In the genomic region with DNA sequence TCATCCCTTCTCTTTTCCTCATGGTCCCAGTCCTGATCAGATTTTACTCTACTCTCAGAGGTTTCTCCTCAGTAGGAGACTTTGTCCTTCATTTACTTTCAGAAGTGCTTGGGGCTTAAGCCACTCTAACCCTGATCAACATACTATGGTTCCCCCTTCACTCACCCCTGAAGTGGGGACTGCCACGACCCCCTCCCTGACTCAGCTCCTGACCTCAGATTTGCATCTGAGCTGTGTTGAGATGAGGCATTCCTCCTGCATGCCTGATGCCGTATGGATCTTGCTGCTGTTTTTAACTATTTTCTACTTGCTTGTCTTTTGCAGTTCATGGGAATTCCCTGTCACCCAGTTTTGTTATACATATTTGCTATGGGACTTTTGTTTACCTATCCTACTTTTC, we compare ENCODE assay signal across 15 cellular contexts.
DNase-seq lines count a peak whose midpoint lies in the region; ATAC-seq, FAIRE-seq and TF ChIP-seq lines count a peak whose summit lies in the region.
"Had no signal": no experiment of that assay in that cellular context is flagged by ENCODE, and none has a peak within 500 bp of the region (broad histone marks: within the 10 kb centered on the region; RNA-seq: fewer than 3 reads in every experiment).

No MANE protein-coding gene starts in this region.

- no peak overlapping the region for H3K9ac ChIP-seq in H9 (ENCODE audit: extremely low read depth, insufficient read length, low read length)
- H3K9ac ChIP-seq in astrocyte (ENCODE audit: low read length): no peak overlapping the region
- no peak overlapping the region for H3K9ac ChIP-seq in neural progenitor cell
- H3K9ac ChIP-seq in smooth muscle cell (ENCODE audit: low read depth): no peak overlapping the region
- H3K9ac ChIP-seq: BLaER1 treated with 17β-estradiol and CSF1 and Interleukin-3, amounts not matched to agents 10 nM and 100 nM had no signal

- no peak overlapping the region for H4K8ac ChIP-seq in H9 (replicated peaks; ENCODE audit: insufficient read length, low read depth, low read length)

- H2AFZ ChIP-seq in H9 (ENCODE audit: low read length): peak overlapping the region; percentile 56
- H2AFZ ChIP-seq in astrocyte (ENCODE audit: low read depth, low read length): no peak overlapping the region
- H2AFZ ChIP-seq in neural progenitor cell (replicated peaks): peak overlapping the region; percentile 65
- no peak overlapping the region for H2AFZ ChIP-seq in smooth muscle cell (ENCODE audit: low read depth)

- H3K79me2 ChIP-seq in H9 (ENCODE audit: insufficient read depth, low read length) (no peaks in the 10 kb centered on the region), astrocyte (ENCODE audit: insufficient read depth, low read length) (no peaks in the 10 kb centered on the region), neural progenitor cell (ENCODE audit: low read depth) (no peaks in the 10 kb centered on the region), smooth muscle cell (ENCODE audit: low read depth) (no peaks in the 10 kb centered on the region)

- H3K4me3 ChIP-seq in astrocyte (ENCODE audit: insufficient read depth, low read depth, low read length) (no peak overlapping the region), neural progenitor cell (no peak overlapping the region), heart left ventricle (no peak overlapping the region), smooth muscle cell (no peak overlapping the region)
- H3K4me3 ChIP-seq: BLaER1 treated with 17β-estradiol and CSF1 and Interleukin-3, amounts not matched to agents 10 nM and 100 nM; GM12878 had no signal

- no peaks in the 10 kb centered on the region for H3K27me3 Mint-ChIP-seq in H9 (ENCODE audit: low read depth)
- H3K27me3 Mint-ChIP-seq in astrocyte (ENCODE audit: low read depth, unreplicated experiment): no peaks in the 10 kb centered on the region
- H3K27me3 Mint-ChIP-seq in neural progenitor cell (ENCODE audit: insufficient read depth, low read depth): no peaks in the 10 kb centered on the region
- H3K27me3 Mint-ChIP-seq: CD4-positive, CD25-positive, alpha-beta regulatory T cell had no signal

- no peak overlapping the region for H3T11ph ChIP-seq in H9 (ENCODE audit: low read length)

- H4K20me1 ChIP-seq in H9 (ENCODE audit: control insufficient read depth, insufficient read depth, insufficient read length) (no peaks in the 10 kb centered on the region), astrocyte (ENCODE audit: insufficient read depth, low read length) (no peaks in the 10 kb centered on the region), neural progenitor cell (ENCODE audit: low read depth) (no peaks in the 10 kb centered on the region), smooth muscle cell (ENCODE audit: low read depth) (no peaks in the 10 kb centered on the region)
- H4K20me1 ChIP-seq: BLaER1 treated with 17β-estradiol and CSF1 and Interleukin-3, amounts not matched to agents 10 nM and 100 nM had no signal

- no peaks in the 10 kb centered on the region for H3K23me2 ChIP-seq in H9 (ENCODE audit: insufficient read length, low read depth, low read length, poor library complexity, severe bottlenecking)

- H3K27ac Mint-ChIP-seq in H9 (peak overlapping the region in 1 of 3 experiments; percentile 0; a peak in 1 of 7 replicates), astrocyte (ENCODE audit: unreplicated experiment) (peak overlapping the region; percentile 50), neural progenitor cell (no peak overlapping the region)
- H3K27ac Mint-ChIP-seq: CD4-positive, CD25-positive, alpha-beta regulatory T cell had no signal

- H3K18ac ChIP-seq in H9 (ENCODE audit: insufficient read length, low read depth, low read length): no peak overlapping the region

- H4K5ac ChIP-seq in H9 (ENCODE audit: insufficient read length, low read depth, low read length): no peak overlapping the region

- intact Hi-C loops in heart left ventricle (cut with DNase I): no loop called here

- no peak for TF ChIP-seq CTCF in H9 (conservative IDR thresholded peaks at IDR 0.05)
- TF ChIP-seq CTCF in astrocyte (IDR thresholded peaks at IDR 0.05; ENCODE audit: insufficient read depth, low read depth, low read length): no peak
- TF ChIP-seq CTCF in neural progenitor cell (IDR thresholded peaks at IDR 0.05): no peak
- no peak for TF ChIP-seq CTCF in heart left ventricle (IDR thresholded peaks at IDR 0.05)
- no peak for TF ChIP-seq CTCF in smooth muscle cell (IDR thresholded peaks at IDR 0.05; ENCODE audit: borderline replicate concordance, insufficient read depth, poor library complexity, severe bottlenecking)

- H3K36me3 ChIP-seq in astrocyte (ENCODE audit: insufficient read depth, low read length) (no peaks in the 10 kb centered on the region), neural progenitor cell (no peaks in the 10 kb centered on the region), heart left ventricle (no peaks in the 10 kb centered on the region), smooth muscle cell (ENCODE audit: low read depth) (no peaks in the 10 kb centered on the region)
- H3K36me3 ChIP-seq: BLaER1 treated with 17β-estradiol and CSF1 and Interleukin-3, amounts not matched to agents 10 nM and 100 nM had no signal

- H3F3A ChIP-seq in neural progenitor cell (ENCODE audit: low read depth): no peaks in the 10 kb centered on the region
- no peaks in the 10 kb centered on the region for H3F3A ChIP-seq in smooth muscle cell (ENCODE audit: low read depth)

- H3K27me3 ChIP-seq in H9 (ENCODE audit: insufficient read depth, low read length) (no peaks in the 10 kb centered on the region), astrocyte (ENCODE audit: insufficient read depth, low read length) (no peaks in the 10 kb centered on the region), neural progenitor cell (no peaks in the 10 kb centered on the region), heart left ventricle (no peaks in the 10 kb centered on the region), smooth muscle cell (ENCODE audit: low read depth) (no peaks in the 10 kb centered on the region)
- H3K27me3 ChIP-seq: BLaER1 treated with 17β-estradiol and CSF1 and Interleukin-3, amounts not matched to agents 10 nM and 100 nM had no signal

- no peaks in the 10 kb centered on the region for H3K9me3 Mint-ChIP-seq in H9
- peaks cover 3% of the 10 kb centered on the region for H3K9me3 Mint-ChIP-seq in astrocyte (ENCODE audit: unreplicated experiment)
- H3K9me3 Mint-ChIP-seq in neural progenitor cell: peaks cover 7% of the 10 kb centered on the region

- H3K9me3 ChIP-seq in H9 (ENCODE audit: control insufficient read depth, low read depth, low read length) (no peaks in the 10 kb centered on the region), astrocyte (ENCODE audit: insufficient read depth, low read depth, low read length) (no peaks in the 10 kb centered on the region), neural progenitor cell (ENCODE audit: low read depth) (no peaks in the 10 kb centered on the region), heart left ventricle (no peaks in the 10 kb centered on the region), smooth muscle cell (replicated peaks; ENCODE audit: low read depth) (no peaks in the 10 kb centered on the region)
- H3K9me3 ChIP-seq: BLaER1 treated with 17β-estradiol and CSF1 and Interleukin-3, amounts not matched to agents 10 nM and 100 nM had no signal

- no peak overlapping the region for H2BK15ac ChIP-seq in H9 (ENCODE audit: low read depth, low read length)

- no peak for FAIRE-seq in astrocyte (lab: Jason Lieb, UNC)
- FAIRE-seq: GM12878, GM18507 had no signal

- ATAC-seq in heart left ventricle: no peak
- ATAC-seq: GM12878, HCT116 had no signal

- no peak overlapping the region for H2AK5ac ChIP-seq in H9 (ENCODE audit: insufficient read length, low read length)

- H3K4ac ChIP-seq in H9 (ENCODE audit: low read depth, low read length): no peak overlapping the region

- no peak overlapping the region for H2BK5ac ChIP-seq in H9 (ENCODE audit: insufficient read length, low read length)

- no peak overlapping the region for H2BK20ac ChIP-seq in H9 (ENCODE audit: low read depth, low read length, poor library complexity, severe bottlenecking)

- no peak overlapping the region for H2BK120ac ChIP-seq in H9 (ENCODE audit: low read depth, low read length, poor library complexity, severe bottlenecking)

- no peaks in the 10 kb centered on the region for H3K36me3 Mint-ChIP-seq in H9 (ENCODE audit: insufficient read depth in 1 of 3, low read depth in 3 of 3)
- H3K36me3 Mint-ChIP-seq in astrocyte (ENCODE audit: low read depth, unreplicated experiment): no peaks in the 10 kb centered on the region
- peaks cover 3% of the 10 kb centered on the region for H3K36me3 Mint-ChIP-seq in neural progenitor cell
- H3K36me3 Mint-ChIP-seq: CD4-positive, CD25-positive, alpha-beta regulatory T cell had no signal

- H3K56ac ChIP-seq in H9 (ENCODE audit: insufficient read length, low read depth, low read length): no peak overlapping the region

- H3K4me3 Mint-ChIP-seq in H9: no peak overlapping the region
- H3K4me3 Mint-ChIP-seq in astrocyte (ENCODE audit: unreplicated experiment): no peak overlapping the region
- H3K4me3 Mint-ChIP-seq in neural progenitor cell: no peak overlapping the region
- H3K4me3 Mint-ChIP-seq: CD4-positive, CD25-positive, alpha-beta regulatory T cell had no signal

- H4K91ac ChIP-seq in H9 (ENCODE audit: insufficient read length, low read depth, low read length): no peak overlapping the region

- no peak overlapping the region for H3K4me2 ChIP-seq in H9 (ENCODE audit: insufficient read depth, insufficient read length, low read length)
- no peak overlapping the region for H3K4me2 ChIP-seq in astrocyte (ENCODE audit: low read length)
- no peak overlapping the region for H3K4me2 ChIP-seq in neural progenitor cell
- H3K4me2 ChIP-seq in smooth muscle cell: no peak overlapping the region
- H3K4me2 ChIP-seq: BLaER1 treated with 17β-estradiol and CSF1 and Interleukin-3, amounts not matched to agents 10 nM and 100 nM had no signal

- H2BK12ac ChIP-seq in H9 (ENCODE audit: insufficient read length, low read depth, low read length): no peak overlapping the region

- TF ChIP-seq POLR2A in heart left ventricle (IDR thresholded peaks at IDR 0.05): no peak

- H3K14ac ChIP-seq in H9 (ENCODE audit: insufficient read depth, low read length): no peak overlapping the region

- H3K79me1 ChIP-seq in H9 (ENCODE audit: insufficient read depth, low read depth, low read length, poor library complexity, severe bottlenecking): no peaks in the 10 kb centered on the region

- no peak overlapping the region for H3K23ac ChIP-seq in H9 (ENCODE audit: insufficient read length, low read depth, low read length)

- H3K4me1 ChIP-seq in H9 (ENCODE audit: insufficient read depth, low read length) (peaks cover 3% of the 10 kb centered on the region; the same call in 1 of the 2 replicates), astrocyte (ENCODE audit: insufficient read depth, low read length) (no peaks in the 10 kb centered on the region), neural progenitor cell (peaks cover 12% of the 10 kb centered on the region), heart left ventricle (no peaks in the 10 kb centered on the region), smooth muscle cell (ENCODE audit: low read depth) (no peaks in the 10 kb centered on the region)
- H3K4me1 ChIP-seq: BLaER1 treated with 17β-estradiol and CSF1 and Interleukin-3, amounts not matched to agents 10 nM and 100 nM had no signal

- H3K4me1 Mint-ChIP-seq in H9 (peaks cover 7 to 9% of the 10 kb centered on the region in 2 experiments), astrocyte (ENCODE audit: low read depth, unreplicated experiment) (peaks cover 17% of the 10 kb centered on the region), neural progenitor cell (peaks cover 17% of the 10 kb centered on the region)
- H3K4me1 Mint-ChIP-seq: CD4-positive, CD25-positive, alpha-beta regulatory T cell had no signal

- DNase-seq in H9 (no peak), astrocyte (ENCODE audit: low read depth) (no peak), iPS-NIHi7 (ENCODE audit: extremely low spot score) (peak; percentile 12), neural progenitor cell (ENCODE audit: low spot score) (no peak), heart left ventricle (no peak), smooth muscle cell (lab: John Stamatoyannopoulos, UW; ENCODE audit: unreplicated experiment) (no peak), dermis blood vessel endothelial cell (no peak)
- DNase-seq: ACHN; CD4-positive, CD25-positive, alpha-beta regulatory T cell; GOT3 had no signal

- H3K27ac ChIP-seq in H9 (ENCODE audit: insufficient read length, low read depth, low read length): no peak overlapping the region
- H3K27ac ChIP-seq in astrocyte (ENCODE audit: low read depth, low read length): no peak overlapping the region
- no peak overlapping the region for H3K27ac ChIP-seq in neural progenitor cell
- no peak overlapping the region for H3K27ac ChIP-seq in heart left ventricle
- no peak overlapping the region for H3K27ac ChIP-seq in smooth muscle cell (ENCODE audit: low read depth)
- H3K27ac ChIP-seq: BLaER1 treated with 17β-estradiol and CSF1 and Interleukin-3, amounts not matched to agents 10 nM and 100 nM; HL-60 had no signal

- WGBS in H9 (ENCODE audit: extremely low coverage, insufficient read length, low lambda C conversion rate): no CpG with 5 or more reads among the region's 2 CpGs
- WGBS in heart left ventricle, 4 donors: 30 to 35% (median 32%) methylated on average over 2 of the region's 2 CpGs
- 24% methylated on average over 2 of the region's 2 CpGs for WGBS in smooth muscle cell (ENCODE audit: low lambda C conversion rate)

Comparison
In these comparisons a context has a peak if more than half of its experiments do, and no peak if none do; other contexts are left out.
1. H2AFZ ChIP-seq: peak in H9 (single experiment) and neural progenitor cell (single experiment); none in astrocyte (single experiment) and smooth muscle cell (single experiment).